ENCODE assay signal across 1 cellular context in genomic region chr19:6393074-6393981, GRCh38.
TF ChIP-seq lines count a peak whose summit lies in the region.

A gene with protein sequence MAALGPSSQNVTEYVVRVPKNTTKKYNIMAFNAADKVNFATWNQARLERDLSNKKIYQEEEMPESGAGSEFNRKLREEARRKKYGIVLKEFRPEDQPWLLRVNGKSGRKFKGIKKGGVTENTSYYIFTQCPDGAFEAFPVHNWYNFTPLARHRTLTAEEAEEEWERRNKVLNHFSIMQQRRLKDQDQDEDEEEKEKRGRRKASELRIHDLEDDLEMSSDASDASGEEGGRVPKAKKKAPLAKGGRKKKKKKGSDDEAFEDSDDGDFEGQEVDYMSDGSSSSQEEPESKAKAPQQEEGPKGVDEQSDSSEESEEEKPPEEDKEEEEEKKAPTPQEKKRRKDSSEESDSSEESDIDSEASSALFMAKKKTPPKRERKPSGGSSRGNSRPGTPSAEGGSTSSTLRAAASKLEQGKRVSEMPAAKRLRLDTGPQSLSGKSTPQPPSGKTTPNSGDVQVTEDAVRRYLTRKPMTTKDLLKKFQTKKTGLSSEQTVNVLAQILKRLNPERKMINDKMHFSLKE (minus strand): TSS chr19:6393164. CDS start chr19:6392995, 169 bp downstream.

TF ChIP-seq in HepG2, 621 proteins besides CTCF, POLR2A, EP300 and RAD21 (continued from another document and continues in another):
- TF ChIP-seq, protein P1, sequence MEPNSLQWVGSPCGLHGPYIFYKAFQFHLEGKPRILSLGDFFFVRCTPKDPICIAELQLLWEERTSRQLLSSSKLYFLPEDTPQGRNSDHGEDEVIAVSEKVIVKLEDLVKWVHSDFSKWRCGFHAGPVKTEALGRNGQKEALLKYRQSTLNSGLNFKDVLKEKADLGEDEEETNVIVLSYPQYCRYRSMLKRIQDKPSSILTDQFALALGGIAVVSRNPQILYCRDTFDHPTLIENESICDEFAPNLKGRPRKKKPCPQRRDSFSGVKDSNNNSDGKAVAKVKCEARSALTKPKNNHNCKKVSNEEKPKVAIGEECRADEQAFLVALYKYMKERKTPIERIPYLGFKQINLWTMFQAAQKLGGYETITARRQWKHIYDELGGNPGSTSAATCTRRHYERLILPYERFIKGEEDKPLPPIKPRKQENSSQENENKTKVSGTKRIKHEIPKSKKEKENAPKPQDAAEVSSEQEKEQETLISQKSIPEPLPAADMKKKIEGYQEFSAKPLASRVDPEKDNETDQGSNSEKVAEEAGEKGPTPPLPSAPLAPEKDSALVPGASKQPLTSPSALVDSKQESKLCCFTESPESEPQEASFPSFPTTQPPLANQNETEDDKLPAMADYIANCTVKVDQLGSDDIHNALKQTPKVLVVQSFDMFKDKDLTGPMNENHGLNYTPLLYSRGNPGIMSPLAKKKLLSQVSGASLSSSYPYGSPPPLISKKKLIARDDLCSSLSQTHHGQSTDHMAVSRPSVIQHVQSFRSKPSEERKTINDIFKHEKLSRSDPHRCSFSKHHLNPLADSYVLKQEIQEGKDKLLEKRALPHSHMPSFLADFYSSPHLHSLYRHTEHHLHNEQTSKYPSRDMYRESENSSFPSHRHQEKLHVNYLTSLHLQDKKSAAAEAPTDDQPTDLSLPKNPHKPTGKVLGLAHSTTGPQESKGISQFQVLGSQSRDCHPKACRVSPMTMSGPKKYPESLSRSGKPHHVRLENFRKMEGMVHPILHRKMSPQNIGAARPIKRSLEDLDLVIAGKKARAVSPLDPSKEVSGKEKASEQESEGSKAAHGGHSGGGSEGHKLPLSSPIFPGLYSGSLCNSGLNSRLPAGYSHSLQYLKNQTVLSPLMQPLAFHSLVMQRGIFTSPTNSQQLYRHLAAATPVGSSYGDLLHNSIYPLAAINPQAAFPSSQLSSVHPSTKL (CRISPR knock-in tag; IDR thresholded peaks at IDR 0.05): no peak
- TF ChIP-seq, protein P2, sequence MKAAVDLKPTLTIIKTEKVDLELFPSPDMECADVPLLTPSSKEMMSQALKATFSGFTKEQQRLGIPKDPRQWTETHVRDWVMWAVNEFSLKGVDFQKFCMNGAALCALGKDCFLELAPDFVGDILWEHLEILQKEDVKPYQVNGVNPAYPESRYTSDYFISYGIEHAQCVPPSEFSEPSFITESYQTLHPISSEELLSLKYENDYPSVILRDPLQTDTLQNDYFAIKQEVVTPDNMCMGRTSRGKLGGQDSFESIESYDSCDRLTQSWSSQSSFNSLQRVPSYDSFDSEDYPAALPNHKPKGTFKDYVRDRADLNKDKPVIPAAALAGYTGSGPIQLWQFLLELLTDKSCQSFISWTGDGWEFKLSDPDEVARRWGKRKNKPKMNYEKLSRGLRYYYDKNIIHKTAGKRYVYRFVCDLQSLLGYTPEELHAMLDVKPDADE (CRISPR knock-in tag; IDR thresholded peaks at IDR 0.05): no peak; the same call in 1 of the 2 replicates
- no peak for TF ChIP-seq ZSCAN25 (CRISPR knock-in tag; IDR thresholded peaks at IDR 0.05)
- peak; percentile 99 for TF ChIP-seq NR2C2 (CRISPR knock-in tag; IDR thresholded peaks at IDR 0.05; ENCODE audit: borderline replicate concordance)
- TF ChIP-seq, protein P3, sequence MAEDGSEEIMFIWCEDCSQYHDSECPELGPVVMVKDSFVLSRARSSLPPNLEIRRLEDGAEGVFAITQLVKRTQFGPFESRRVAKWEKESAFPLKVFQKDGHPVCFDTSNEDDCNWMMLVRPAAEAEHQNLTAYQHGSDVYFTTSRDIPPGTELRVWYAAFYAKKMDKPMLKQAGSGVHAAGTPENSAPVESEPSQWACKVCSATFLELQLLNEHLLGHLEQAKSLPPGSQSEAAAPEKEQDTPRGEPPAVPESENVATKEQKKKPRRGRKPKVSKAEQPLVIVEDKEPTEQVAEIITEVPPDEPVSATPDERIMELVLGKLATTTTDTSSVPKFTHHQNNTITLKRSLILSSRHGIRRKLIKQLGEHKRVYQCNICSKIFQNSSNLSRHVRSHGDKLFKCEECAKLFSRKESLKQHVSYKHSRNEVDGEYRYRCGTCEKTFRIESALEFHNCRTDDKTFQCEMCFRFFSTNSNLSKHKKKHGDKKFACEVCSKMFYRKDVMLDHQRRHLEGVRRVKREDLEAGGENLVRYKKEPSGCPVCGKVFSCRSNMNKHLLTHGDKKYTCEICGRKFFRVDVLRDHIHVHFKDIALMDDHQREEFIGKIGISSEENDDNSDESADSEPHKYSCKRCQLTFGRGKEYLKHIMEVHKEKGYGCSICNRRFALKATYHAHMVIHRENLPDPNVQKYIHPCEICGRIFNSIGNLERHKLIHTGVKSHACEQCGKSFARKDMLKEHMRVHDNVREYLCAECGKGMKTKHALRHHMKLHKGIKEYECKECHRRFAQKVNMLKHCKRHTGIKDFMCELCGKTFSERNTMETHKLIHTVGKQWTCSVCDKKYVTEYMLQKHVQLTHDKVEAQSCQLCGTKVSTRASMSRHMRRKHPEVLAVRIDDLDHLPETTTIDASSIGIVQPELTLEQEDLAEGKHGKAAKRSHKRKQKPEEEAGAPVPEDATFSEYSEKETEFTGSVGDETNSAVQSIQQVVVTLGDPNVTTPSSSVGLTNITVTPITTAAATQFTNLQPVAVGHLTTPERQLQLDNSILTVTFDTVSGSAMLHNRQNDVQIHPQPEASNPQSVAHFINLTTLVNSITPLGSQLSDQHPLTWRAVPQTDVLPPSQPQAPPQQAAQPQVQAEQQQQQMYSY (CRISPR knock-in tag; IDR thresholded peaks at IDR 0.05): no peak
- no peak for TF ChIP-seq ZNF263 (CRISPR knock-in tag; IDR thresholded peaks at IDR 0.05)
- TF ChIP-seq, protein P4, sequence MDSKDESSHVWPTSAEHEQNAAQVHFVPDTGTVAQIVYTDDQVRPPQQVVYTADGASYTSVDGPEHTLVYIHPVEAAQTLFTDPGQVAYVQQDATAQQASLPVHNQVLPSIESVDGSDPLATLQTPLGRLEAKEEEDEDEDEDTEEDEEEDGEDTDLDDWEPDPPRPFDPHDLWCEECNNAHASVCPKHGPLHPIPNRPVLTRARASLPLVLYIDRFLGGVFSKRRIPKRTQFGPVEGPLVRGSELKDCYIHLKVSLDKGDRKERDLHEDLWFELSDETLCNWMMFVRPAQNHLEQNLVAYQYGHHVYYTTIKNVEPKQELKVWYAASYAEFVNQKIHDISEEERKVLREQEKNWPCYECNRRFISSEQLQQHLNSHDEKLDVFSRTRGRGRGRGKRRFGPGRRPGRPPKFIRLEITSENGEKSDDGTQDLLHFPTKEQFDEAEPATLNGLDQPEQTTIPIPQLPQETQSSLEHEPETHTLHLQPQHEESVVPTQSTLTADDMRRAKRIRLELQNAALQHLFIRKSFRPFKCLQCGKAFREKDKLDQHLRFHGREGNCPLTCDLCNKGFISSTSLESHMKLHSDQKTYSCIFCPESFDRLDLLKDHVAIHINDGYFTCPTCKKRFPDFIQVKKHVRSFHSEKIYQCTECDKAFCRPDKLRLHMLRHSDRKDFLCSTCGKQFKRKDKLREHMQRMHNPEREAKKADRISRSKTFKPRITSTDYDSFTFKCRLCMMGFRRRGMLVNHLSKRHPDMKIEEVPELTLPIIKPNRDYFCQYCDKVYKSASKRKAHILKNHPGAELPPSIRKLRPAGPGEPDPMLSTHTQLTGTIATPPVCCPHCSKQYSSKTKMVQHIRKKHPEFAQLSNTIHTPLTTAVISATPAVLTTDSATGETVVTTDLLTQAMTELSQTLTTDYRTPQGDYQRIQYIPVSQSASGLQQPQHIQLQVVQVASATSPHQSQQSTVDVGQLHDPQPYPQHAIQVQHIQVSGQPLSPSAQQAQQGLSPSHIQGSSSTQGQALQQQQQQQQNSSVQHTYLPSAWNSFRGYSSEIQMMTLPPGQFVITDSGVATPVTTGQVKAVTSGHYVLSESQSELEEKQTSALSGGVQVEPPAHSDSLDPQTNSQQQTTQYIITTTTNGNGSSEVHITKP (CRISPR knock-in tag; IDR thresholded peaks at IDR 0.05; ENCODE audit: low read depth): peak; percentile 68; the same call in 1 of the 2 replicates
- no peak; the same call in 1 of the 2 replicates for TF ChIP-seq MEIS1 (CRISPR knock-in tag; IDR thresholded peaks at IDR 0.05; ENCODE audit: borderline replicate concordance)
- TF ChIP-seq DMAP1 (CRISPR knock-in tag; IDR thresholded peaks at IDR 0.05): peak; percentile 46; the same call in 1 of the 2 replicates
- no peak for TF ChIP-seq KIAA2018 (CRISPR knock-in tag; IDR thresholded peaks at IDR 0.05; ENCODE audit: borderline replicate concordance)
- TF ChIP-seq ZNF615 (CRISPR knock-in tag; IDR thresholded peaks at IDR 0.05; ENCODE audit: borderline replicate concordance): no peak
- no peak for TF ChIP-seq ELK4 (CRISPR knock-in tag; IDR thresholded peaks at IDR 0.05; ENCODE audit: borderline replicate concordance)
- TF ChIP-seq FOXA1 (IDR thresholded peaks at IDR 0.05): no peak
- no peak for TF ChIP-seq FOXA1 (CRISPR knock-in tag; IDR thresholded peaks at IDR 0.05)
- no peak for TF ChIP-seq BCL3 (CRISPR knock-in tag; IDR thresholded peaks at IDR 0.05)
- no peak for TF ChIP-seq KDM6A (CRISPR knock-in tag; IDR thresholded peaks at IDR 0.05; ENCODE audit: low read depth)
- TF ChIP-seq ZNF282 (IDR thresholded peaks at IDR 0.05; ENCODE audit: partially characterized antibody): no peak
